ENCODE assay signal across 10 cellular contexts in genomic region chr9:11805969-11806368, GRCh38.
"Had no signal": no experiment of that assay in that cellular context is flagged by ENCODE, and none has a peak within 500 bp of the region (broad histone marks: within the 10 kb centered on the region; RNA-seq: fewer than 3 reads in every experiment).

No MANE protein-coding gene starts in this region.

- FAIRE-seq: H54 had no signal

- H3K36me3 ChIP-seq: HAP-1 had no signal

- H3K4me1 ChIP-seq: HAP-1 had no signal

- ATAC-seq: GM23338, HCT116 had no signal

- H2AFZ ChIP-seq: GM23248, GM23338 had no signal

- H3K9ac ChIP-seq: GM23248 had no signal

- H3K27ac ChIP-seq: GM23248 had no signal

- H3K9me3 ChIP-seq: HAP-1 had no signal

- DNase-seq: GM23248, GOT3, H7, H9, HCEC 1CT, HFFc6 had no signal

- H3K4me2 ChIP-seq: GM23338 had no signal

- H3K4me3 ChIP-seq: GM23248, GM23338, HAP-1 had no signal
